Comparison of ENCODE assay signal across 8 cellular contexts in genomic region chr7:44043902-44044301, GRCh38. TPM values are rescaled to one million over a fixed set of nuclear protein-coding genes. Genes with fewer than 3 reads are reported as not detected.
A peak's percentile ranks its signal among the peaks of the same experiment; 100 is the strongest.
DNase-seq lines count a peak whose midpoint lies in the region; ATAC-seq, FAIRE-seq and TF ChIP-seq lines count a peak whose summit lies in the region.

No MANE protein-coding gene starts in this region.

- TF ChIP-seq EP300 in HepG2 (IDR thresholded peaks at IDR 0.05; ENCODE audit: low read depth in 2 of 2, low read length in 2 of 2) (no peak), HepG2 (CRISPR knock-in tag; IDR thresholded peaks at IDR 0.05; ENCODE audit: borderline replicate concordance) (no peak; the same call in 1 of the 2 replicates)

- TF ChIP-seq POLR2A in HepG2 (IDR thresholded peaks at IDR 0.05; ENCODE audit: insufficient read depth in 1 of 2, low read depth in 2 of 2, low read length in 2 of 2) (no peak), thyroid gland (IDR thresholded peaks at IDR 0.05) (no peak), erythroblast (IDR thresholded peaks at IDR 0.05; ENCODE audit: low read length) (no peak)

- no peak for DNase-seq in activated CD4-positive, alpha-beta T cell treated with anti-CD3 and anti-CD28 coated beads, Interleukin-2, amount 10 ng/mL, durations not matched to agents 7 days and 5 days
- no peak for DNase-seq in activated CD4-positive, alpha-beta T cell treated with anti-CD3 and anti-CD28 coated beads, Interleukin-2, amount 50 U/mL, for 4 hours
- no peak for DNase-seq in HepG2 (ENCODE audit: low spot score)
- DNase-seq in thyroid gland: no peak
- no peak for DNase-seq in erythroblast (lab: John Stamatoyannopoulos, UW)

- intact Hi-C loops in HepG2 (cut with micrococcal nuclease; ENCODE audit: unreplicated experiment): no loop called here
- intact Hi-C loops in thyroid gland (cut with DNase I): no loop called here

- TSS peak; percentile 75 for BruUV-seq in HepG2 (replicated peaks; lab: Mats Ljungman, UMichigan)

- H3K4me1 ChIP-seq in HepG2 (ENCODE audit: insufficient read depth, low read length): peaks cover 45% of the 10 kb centered on the region
- peaks cover 18 to 28% of the 10 kb centered on the region in 2 donors for H3K4me1 ChIP-seq in thyroid gland

- in situ Hi-C loops in HepG2 (cut with HindIII; ENCODE audit: extremely low pct_ligation_motif_present, low pct_unique_long_range_greater_than_20kb): no loop called here

- H3K4me2 ChIP-seq in HepG2 (ENCODE audit: low read depth, low read length): peak overlapping the region; percentile 92

- no peaks in the 10 kb centered on the region for H3K27me3 Mint-ChIP-seq in activated CD4-positive, alpha-beta T cell treated with anti-CD3 and anti-CD28 coated beads, Interleukin-2, amount 10 ng/mL, durations not matched to agents 7 days and 5 days

- peaks cover 27% of the 10 kb centered on the region for H3K79me2 ChIP-seq in HepG2 (ENCODE audit: insufficient read depth, low read length)

- CTCF ChIA-PET in activated CD4-positive, alpha-beta T cell treated with anti-CD3 and anti-CD28 coated beads, Interleukin-2, amount 10 ng/mL, durations not matched to agents 7 days and 5 days (lab: Charles Lee): interaction anchor here (1.0 to 1.5 kb wide), 4 partner anchors 11 to 531 kb away, joined by 3 to 5 read pairs (median 4); no protein-coding TSS in a partner anchor
- CTCF ChIA-PET in HepG2 (lab: Yijun Ruan, JAX; ENCODE audit: low intra/inter-chr PET ratio, low total read pairs): no interaction called here

- 6% methylated on average over 8 of the region's 8 CpGs for WGBS in HepG2 (ENCODE audit: low lambda C conversion rate)
- 24 to 30% methylated on average over 8 of the region's 8 CpGs for WGBS in thyroid gland, 2 donors

- TF ChIP-seq RAD21 in HepG2 (CRISPR knock-in tag; IDR thresholded peaks at IDR 0.05): no peak

- H3K36me3 ChIP-seq in HepG2 (replicated peaks in 1 of 2; ENCODE audit: control insufficient read depth in 1 of 2, insufficient read depth in 2 of 2, low read length in 2 of 2) (peaks cover 6 to 10% of the 10 kb centered on the region in 2 experiments; a peak in 3 of 5 replicates), thyroid gland (peaks cover 0 to 4% of the 10 kb centered on the region in 2 donors)

- peaks cover 53% of the 10 kb centered on the region for H3K4me1 Mint-ChIP-seq in activated CD4-positive, alpha-beta T cell treated with anti-CD3 and anti-CD28 coated beads, Interleukin-2, amount 10 ng/mL, durations not matched to agents 7 days and 5 days

- ATAC-seq in HepG2 (no peak; the same call in 2 of the 3 replicates), GM21367 (IDR thresholded peaks at IDR 0.05; ENCODE audit: unreplicated experiment) (no peak), GM21526 (IDR thresholded peaks at IDR 0.05; ENCODE audit: low FRiP score, unreplicated experiment) (no peak)

- POLR2A ChIA-PET in activated CD4-positive, alpha-beta T cell treated with anti-CD3 and anti-CD28 coated beads, Interleukin-2, amount 10 ng/mL, durations not matched to agents 7 days and 5 days (lab: Charles Lee): interaction anchor here (0.6 kb wide), 1 partner anchor 24 kb away, joined by 3 read pairs; no protein-coding TSS in a partner anchor
- POLR2A ChIA-PET in HepG2 (lab: Yijun Ruan, JAX): interaction anchor here (0.6 to 1.7 kb wide), 7 partner anchors 8 to 38 kb away, joined by 3 to 12 read pairs (median 3); no protein-coding TSS in a partner anchor

- H3K27ac ChIP-seq in angular gyrus (ENCODE audit: low read depth, low read length) (peak overlapping the region; percentile 82), HepG2 (ENCODE audit: extremely low read length, insufficient read depth, low read length) (peak overlapping the region; percentile 69), thyroid gland (peak overlapping the region in 2 of 3 donors; percentile 52 to 65)

- no peaks in the 10 kb centered on the region for H3K9me3 Mint-ChIP-seq in activated CD4-positive, alpha-beta T cell treated with anti-CD3 and anti-CD28 coated beads, Interleukin-2, amount 10 ng/mL, durations not matched to agents 7 days and 5 days

- H3K9me3 ChIP-seq in HepG2 (ENCODE audit: low read length): no peaks in the 10 kb centered on the region
- no peaks in the 10 kb centered on the region for H3K9me3 ChIP-seq in thyroid gland

- H3K27me3 ChIP-seq in HepG2 (ENCODE audit: control insufficient read depth in 1 of 2, insufficient read depth in 2 of 2, low read length in 2 of 2): no peaks in the 10 kb centered on the region; a peak in 1 of 5 replicates
- no peaks in the 10 kb centered on the region for H3K27me3 ChIP-seq in thyroid gland

- peak overlapping the region; percentile 86 for H3K4me3 Mint-ChIP-seq in activated CD4-positive, alpha-beta T cell treated with anti-CD3 and anti-CD28 coated beads, Interleukin-2, amount 10 ng/mL, durations not matched to agents 7 days and 5 days

- no peak for FAIRE-seq in HepG2 (lab: Jason Lieb, UNC)

- peak overlapping the region; percentile 71 for H2AFZ ChIP-seq in HepG2 (ENCODE audit: low read length)

- TF ChIP-seq CTCF in HepG2 (CRISPR knock-in tag; IDR thresholded peaks at IDR 0.05): no peak
- TF ChIP-seq CTCF in thyroid gland (IDR thresholded peaks at IDR 0.05): no peak

- peak overlapping the region; percentile 92 for H3K27ac Mint-ChIP-seq in activated CD4-positive, alpha-beta T cell treated with anti-CD3 and anti-CD28 coated beads, Interleukin-2, amount 10 ng/mL, durations not matched to agents 7 days and 5 days

- no peaks in the 10 kb centered on the region for H4K20me1 ChIP-seq in HepG2 (ENCODE audit: insufficient read depth, low read length)

- H3K36me3 Mint-ChIP-seq in activated CD4-positive, alpha-beta T cell treated with anti-CD3 and anti-CD28 coated beads, Interleukin-2, amount 10 ng/mL, durations not matched to agents 7 days and 5 days (ENCODE audit: low read depth): peaks cover 31% of the 10 kb centered on the region

- peak overlapping the region; percentile 88 for H3K9ac ChIP-seq in HepG2 (ENCODE audit: insufficient read depth, low read depth, low read length)

- H3K4me3 ChIP-seq in HepG2 (replicated peaks in 1 of 3; ENCODE audit: insufficient read depth in 1 of 3, low read depth in 2 of 3, low read length in 3 of 3) (peak overlapping the region; percentile 85 to 96 (median 85)), thyroid gland (replicated peaks in 1 of 3) (peak overlapping the region; percentile 38 to 99 (median 91))

RNA-seq across cellular contexts. Expression of gene DBNL, which starts 0.6 kb away (rescaled TPM):
- total RNA-seq in activated CD4-positive, alpha-beta T cell treated with anti-CD3 and anti-CD28 coated beads, Interleukin-2, amount 10 ng/mL, durations not matched to agents 7 days and 5 days: 100 to 1,000 TPM; 152 to 168 TPM
- 35.1 and 35.4 TPM in 2 replicates for total RNA-seq in HepG2 (2016; rRNA removed; fragmentation: Illumina TruSeq; extraction: Trizol)
- total RNA-seq in HepG2 (2016; cell fraction: cytosol; rRNA removed; fragmentation: Illumina TruSeq; extraction: Trizol; ENCODE audit: low read depth): 6.3 and 6.7 TPM in 2 replicates
- total RNA-seq in HepG2 (2016; cell fraction: insoluble cytoplasmic fraction; rRNA removed; fragmentation: Illumina TruSeq; extraction: Trizol): 30.6 and 36.6 TPM in 2 replicates
- 14.7 and 15.9 TPM in 2 replicates for total RNA-seq in HepG2 (2016; cell fraction: membrane; rRNA removed; fragmentation: Illumina TruSeq; extraction: Trizol)
- 17.2 and 21.8 TPM in 2 replicates for total RNA-seq in HepG2 (2016; cell fraction: nucleus; rRNA removed; fragmentation: Illumina TruSeq; extraction: Trizol)
- polyA plus RNA-seq in HepG2 (2011; rRNA removed): 20.8 and 29.0 TPM in 2 replicates
- polyA plus RNA-seq in HepG2 (2011; cell fraction: cytosol; rRNA removed): 15.5 and 19.5 TPM in 2 replicates
- polyA plus RNA-seq in HepG2 (2011; cell fraction: nucleus; rRNA removed): 72.9 and 82.9 TPM in 2 replicates
- polyA plus RNA-seq in HepG2 (2012): 17.6 and 18.9 TPM in 2 replicates
- polyA plus RNA-seq in HepG2 (2016; cell fraction: cytosol; fragmentation: Illumina TruSeq; extraction: Trizol; ENCODE audit: low read depth): 5.0 and 5.7 TPM in 2 replicates
- 31.8 and 36.6 TPM in 2 replicates for polyA plus RNA-seq in HepG2 (2016; cell fraction: insoluble cytoplasmic fraction; fragmentation: Illumina TruSeq; extraction: Trizol; ENCODE audit: low read depth)
- 10.1 and 10.8 TPM in 2 replicates for polyA plus RNA-seq in HepG2 (2016; cell fraction: membrane; fragmentation: Illumina TruSeq; extraction: Trizol; ENCODE audit: low read depth)
- 26.3 and 34.3 TPM in 2 replicates for polyA plus RNA-seq in HepG2 (2016; cell fraction: nucleus; fragmentation: Illumina TruSeq; extraction: Trizol; ENCODE audit: insufficient read depth, low read depth)
- polyA minus RNA-seq in HepG2 (2011; rRNA and poly(A)+ RNA removed; ENCODE audit: low replicate concordance): 51.2 and 89.6 TPM in 2 replicates
- 10.0 and 13.2 TPM in 2 replicates for polyA minus RNA-seq in HepG2 (2011; cell fraction: cytosol; rRNA and poly(A)+ RNA removed)
- polyA minus RNA-seq in HepG2 (2011; cell fraction: nucleus; rRNA and poly(A)+ RNA removed): 31.3 and 34.3 TPM in 2 replicates
- 100 to 1,000 TPM; 108 to 165 (median 138) TPM for total RNA-seq in thyroid gland

RNA-seq across cellular contexts. Expression of gene PGAM2, which starts 21.5 kb away (rescaled TPM):
- total RNA-seq in activated CD4-positive, alpha-beta T cell treated with anti-CD3 and anti-CD28 coated beads, Interleukin-2, amount 10 ng/mL, durations not matched to agents 7 days and 5 days: under 1 TPM in 1 of 2 experiments, not detected in 1; 0.32 TPM
- total RNA-seq in HepG2 (2016; rRNA removed; fragmentation: Illumina TruSeq; extraction: Trizol) (0.22 TPM in 1 of 2 replicates, not detected in the other), thyroid gland (10 to 100 TPM in 2 of 4 donors, 1 to 10 TPM in 2; 2.2 to 28.0 (median 9.1) TPM)
- total RNA-seq in HepG2 (2016; cell fraction: cytosol; rRNA removed; fragmentation: Illumina TruSeq; extraction: Trizol; ENCODE audit: low read depth): not detected in 2 replicates
- not detected in 2 replicates for total RNA-seq in HepG2 (2016; cell fraction: insoluble cytoplasmic fraction; rRNA removed; fragmentation: Illumina TruSeq; extraction: Trizol)
- not detected in 2 replicates for total RNA-seq in HepG2 (2016; cell fraction: membrane; rRNA removed; fragmentation: Illumina TruSeq; extraction: Trizol)
- not detected in 2 replicates for total RNA-seq in HepG2 (2016; cell fraction: nucleus; rRNA removed; fragmentation: Illumina TruSeq; extraction: Trizol)
- 0.18 TPM in 1 of 2 replicates, not detected in the other for polyA plus RNA-seq in HepG2 (2011; rRNA removed)
- polyA plus RNA-seq in HepG2 (2011; cell fraction: cytosol; rRNA removed): 0.13 TPM in 1 of 2 replicates, not detected in the other
- polyA plus RNA-seq in HepG2 (2011; cell fraction: nucleus; rRNA removed): 1.5 and 1.9 TPM in 2 replicates
- 0.35 and 0.49 TPM in 2 replicates for polyA plus RNA-seq in HepG2 (2012)
- not detected in 2 replicates for polyA plus RNA-seq in HepG2 (2016; cell fraction: cytosol; fragmentation: Illumina TruSeq; extraction: Trizol; ENCODE audit: low read depth)
- not detected in 2 replicates for polyA plus RNA-seq in HepG2 (2016; cell fraction: insoluble cytoplasmic fraction; fragmentation: Illumina TruSeq; extraction: Trizol; ENCODE audit: low read depth)
- not detected in 2 replicates for polyA plus RNA-seq in HepG2 (2016; cell fraction: membrane; fragmentation: Illumina TruSeq; extraction: Trizol; ENCODE audit: low read depth)
- not detected in 2 replicates for polyA plus RNA-seq in HepG2 (2016; cell fraction: nucleus; fragmentation: Illumina TruSeq; extraction: Trizol; ENCODE audit: insufficient read depth, low read depth)
- polyA minus RNA-seq in HepG2 (2011; rRNA and poly(A)+ RNA removed; ENCODE audit: low replicate concordance): 0.19 and 0.24 TPM in 2 replicates
- polyA minus RNA-seq in HepG2 (2011; cell fraction: cytosol; rRNA and poly(A)+ RNA removed): not detected in 2 replicates
- polyA minus RNA-seq in HepG2 (2011; cell fraction: nucleus; rRNA and poly(A)+ RNA removed): 0.62 and 0.90 TPM in 2 replicates

RNA-seq across cellular contexts. Expression of gene POLM, which starts 38.4 kb away (rescaled TPM):
- 10 to 100 TPM; 31.8 to 38.2 TPM for total RNA-seq in activated CD4-positive, alpha-beta T cell treated with anti-CD3 and anti-CD28 coated beads, Interleukin-2, amount 10 ng/mL, durations not matched to agents 7 days and 5 days
- total RNA-seq in HepG2 (2016; rRNA removed; fragmentation: Illumina TruSeq; extraction: Trizol) (2.4 and 5.2 TPM in 2 replicates), thyroid gland (10 to 100 TPM; 51.1 to 85.0 (median 58.2) TPM)
- 1.4 and 2.1 TPM in 2 replicates for total RNA-seq in HepG2 (2016; cell fraction: cytosol; rRNA removed; fragmentation: Illumina TruSeq; extraction: Trizol; ENCODE audit: low read depth)
- 2.6 and 4.6 TPM in 2 replicates for total RNA-seq in HepG2 (2016; cell fraction: insoluble cytoplasmic fraction; rRNA removed; fragmentation: Illumina TruSeq; extraction: Trizol)
- total RNA-seq in HepG2 (2016; cell fraction: membrane; rRNA removed; fragmentation: Illumina TruSeq; extraction: Trizol): 2.7 and 2.8 TPM in 2 replicates
- total RNA-seq in HepG2 (2016; cell fraction: nucleus; rRNA removed; fragmentation: Illumina TruSeq; extraction: Trizol): 7.3 and 9.5 TPM in 2 replicates
- polyA plus RNA-seq in HepG2 (2011; rRNA removed): 5.4 and 6.6 TPM in 2 replicates
- 2.2 and 3.1 TPM in 2 replicates for polyA plus RNA-seq in HepG2 (2011; cell fraction: cytosol; rRNA removed)
- polyA plus RNA-seq in HepG2 (2011; cell fraction: nucleus; rRNA removed): 30.4 and 31.3 TPM in 2 replicates
- 4.0 and 4.2 TPM in 2 replicates for polyA plus RNA-seq in HepG2 (2012)
- 1.0 and 1.4 TPM in 2 replicates for polyA plus RNA-seq in HepG2 (2016; cell fraction: cytosol; fragmentation: Illumina TruSeq; extraction: Trizol; ENCODE audit: low read depth)
- 1.9 and 2.4 TPM in 2 replicates for polyA plus RNA-seq in HepG2 (2016; cell fraction: insoluble cytoplasmic fraction; fragmentation: Illumina TruSeq; extraction: Trizol; ENCODE audit: low read depth)
- polyA plus RNA-seq in HepG2 (2016; cell fraction: membrane; fragmentation: Illumina TruSeq; extraction: Trizol; ENCODE audit: low read depth): 1.9 and 2.2 TPM in 2 replicates
- 20.1 and 20.6 TPM in 2 replicates for polyA plus RNA-seq in HepG2 (2016; cell fraction: nucleus; fragmentation: Illumina TruSeq; extraction: Trizol; ENCODE audit: insufficient read depth, low read depth)
- 11.8 and 14.8 TPM in 2 replicates for polyA minus RNA-seq in HepG2 (2011; rRNA and poly(A)+ RNA removed; ENCODE audit: low replicate concordance)
- 3.9 and 5.2 TPM in 2 replicates for polyA minus RNA-seq in HepG2 (2011; cell fraction: cytosol; rRNA and poly(A)+ RNA removed)
- 17.9 and 18.9 TPM in 2 replicates for polyA minus RNA-seq in HepG2 (2011; cell fraction: nucleus; rRNA and poly(A)+ RNA removed)

RNA-seq across cellular contexts. Expression of gene SPDYE1, which starts 46.2 kb away (rescaled TPM):
- not detected for total RNA-seq in activated CD4-positive, alpha-beta T cell treated with anti-CD3 and anti-CD28 coated beads, Interleukin-2, amount 10 ng/mL, durations not matched to agents 7 days and 5 days
- total RNA-seq in HepG2 (2016; rRNA removed; fragmentation: Illumina TruSeq; extraction: Trizol): not detected in 2 replicates
- not detected in 2 replicates for total RNA-seq in HepG2 (2016; cell fraction: cytosol; rRNA removed; fragmentation: Illumina TruSeq; extraction: Trizol; ENCODE audit: low read depth)
- not detected in 2 replicates for total RNA-seq in HepG2 (2016; cell fraction: insoluble cytoplasmic fraction; rRNA removed; fragmentation: Illumina TruSeq; extraction: Trizol)
- total RNA-seq in HepG2 (2016; cell fraction: membrane; rRNA removed; fragmentation: Illumina TruSeq; extraction: Trizol): not detected in 2 replicates
- total RNA-seq in HepG2 (2016; cell fraction: nucleus; rRNA removed; fragmentation: Illumina TruSeq; extraction: Trizol): not detected in 2 replicates
- polyA plus RNA-seq in HepG2 (2011; rRNA removed): not detected in 2 replicates
- polyA plus RNA-seq in HepG2 (2011; cell fraction: cytosol; rRNA removed): not detected in 2 replicates
- polyA plus RNA-seq in HepG2 (2011; cell fraction: nucleus; rRNA removed): not detected in 2 replicates
- 0.07 and 0.23 TPM in 2 replicates for polyA plus RNA-seq in HepG2 (2012)
- not detected in 2 replicates for polyA plus RNA-seq in HepG2 (2016; cell fraction: cytosol; fragmentation: Illumina TruSeq; extraction: Trizol; ENCODE audit: low read depth)
- not detected in 2 replicates for polyA plus RNA-seq in HepG2 (2016; cell fraction: insoluble cytoplasmic fraction; fragmentation: Illumina TruSeq; extraction: Trizol; ENCODE audit: low read depth)
- polyA plus RNA-seq in HepG2 (2016; cell fraction: membrane; fragmentation: Illumina TruSeq; extraction: Trizol; ENCODE audit: low read depth): not detected in 2 replicates
- 0.19 and 0.36 TPM in 2 replicates for polyA plus RNA-seq in HepG2 (2016; cell fraction: nucleus; fragmentation: Illumina TruSeq; extraction: Trizol; ENCODE audit: insufficient read depth, low read depth)
- not detected in 2 replicates for polyA minus RNA-seq in HepG2 (2011; rRNA and poly(A)+ RNA removed; ENCODE audit: low replicate concordance)
- polyA minus RNA-seq in HepG2 (2011; cell fraction: cytosol; rRNA and poly(A)+ RNA removed): not detected in 2 replicates
- polyA minus RNA-seq in HepG2 (2011; cell fraction: nucleus; rRNA and poly(A)+ RNA removed): not detected in 2 replicates
- not detected for total RNA-seq in thyroid gland
